Comparison of ENCODE assay signal across 16 cellular contexts in the genomic region with DNA sequence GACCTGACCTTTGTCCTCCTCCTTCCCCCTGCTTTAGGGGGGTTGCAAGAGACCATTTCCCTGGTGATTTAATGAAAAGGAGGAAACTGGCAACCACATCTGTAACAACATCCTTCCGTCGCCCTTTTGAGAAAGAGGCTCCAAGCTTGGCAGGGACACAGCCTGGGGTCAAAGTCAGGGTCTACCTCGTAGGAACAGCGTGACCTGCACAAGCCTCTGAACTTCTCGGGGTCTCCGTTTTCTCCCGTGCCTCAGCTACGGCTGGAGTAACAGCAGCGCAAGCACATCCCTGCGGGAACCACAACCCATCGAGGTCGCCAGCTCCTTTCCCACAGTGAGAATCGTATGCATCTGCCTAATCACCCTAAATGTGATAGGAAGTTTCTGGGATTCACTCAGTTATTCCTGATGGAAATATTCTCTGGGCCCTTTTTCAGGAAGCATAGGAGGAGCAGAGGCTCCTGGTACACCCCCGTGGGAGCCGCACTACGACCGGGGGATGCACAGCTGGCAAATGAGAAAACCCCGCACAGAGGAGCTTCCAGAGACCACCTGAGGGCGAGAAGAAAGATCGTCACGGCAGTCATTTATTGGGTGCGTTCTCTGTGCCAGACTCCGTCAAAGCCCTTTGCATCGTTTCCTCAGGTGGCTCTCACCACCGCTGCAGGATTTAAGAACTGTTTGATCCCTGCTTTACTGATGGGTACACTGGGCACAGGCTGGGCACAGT. TPM values are rescaled to one million over a fixed set of nuclear protein-coding genes. Genes with fewer than 3 reads are reported as not detected.
"Had no signal": no experiment of that assay in that cellular context is flagged by ENCODE, and none has a peak within 500 bp of the region (broad histone marks: within the 10 kb centered on the region; RNA-seq: fewer than 3 reads in every experiment).

No MANE protein-coding gene starts in this region.

- H3K4me1 Mint-ChIP-seq: central memory CD8-positive, alpha-beta T cell; stimulated activated naive B cell treated with anti-CD40 and anti-IgM and Interleukin-4, amounts not matched to agents 10 μg/mL and 1 μg/mL and 100 μg/mL, for 72 hours had no signal

- DNase-seq: activated CD4-positive, alpha-beta T cell treated with anti-CD3 and anti-CD28 coated beads, Interleukin-2, amount 50 U/mL, for 4 hours; activated gamma-delta T cell treated with Interleukin-2 at 50 U/mL for 16 hours; amniotic stem cell; gastrocnemius medialis; kidney; mammary epithelial cell; sigmoid colon; stimulated activated naive B cell treated with anti-CD40 and anti-IgM and Interleukin-4, amounts not matched to agents 10 μg/mL and 1 μg/mL and 100 μg/mL, for 72 hours had no signal

- H3K9me3 Mint-ChIP-seq: activated naive CD4-positive, alpha-beta T cell treated with anti-CD3 and anti-CD28 coated beads, Interleukin-2, amount 50 U/mL, for 72 hours; central memory CD8-positive, alpha-beta T cell; stimulated activated naive B cell treated with anti-CD40 and anti-IgM and Interleukin-4, amounts not matched to agents 10 μg/mL and 1 μg/mL and 100 μg/mL, for 72 hours had no signal

- H3K27ac ChIP-seq: body of pancreas, coronary artery, gastrocnemius medialis, left ventricle myocardium inferior, pancreas, sigmoid colon had no signal

- H3K4me3 Mint-ChIP-seq: central memory CD8-positive, alpha-beta T cell; stimulated activated naive B cell treated with anti-CD40 and anti-IgM and Interleukin-4, amounts not matched to agents 10 μg/mL and 1 μg/mL and 100 μg/mL, for 72 hours had no signal

- H3K27ac Mint-ChIP-seq: activated naive CD4-positive, alpha-beta T cell treated with anti-CD3 and anti-CD28 coated beads, Interleukin-2, amount 50 U/mL, for 72 hours; stimulated activated naive B cell treated with anti-CD40 and anti-IgM and Interleukin-4, amounts not matched to agents 10 μg/mL and 1 μg/mL and 100 μg/mL, for 72 hours had no signal

- H3K36me3 Mint-ChIP-seq: activated naive CD4-positive, alpha-beta T cell treated with anti-CD3 and anti-CD28 coated beads, Interleukin-2, amount 50 U/mL, for 72 hours; stimulated activated naive B cell treated with anti-CD40 and anti-IgM and Interleukin-4, amounts not matched to agents 10 μg/mL and 1 μg/mL and 100 μg/mL, for 72 hours had no signal

RNA-seq across cellular contexts. Expression of a gene that starts 24.7 kb away (rescaled TPM):
- total RNA-seq: activated CD8-positive, alpha-beta memory T cell treated with anti-CD3 and anti-CD28 coated beads for 36 hours; activated naive CD4-positive, alpha-beta T cell treated with anti-CD3 and anti-CD28 coated beads, Interleukin-2, amount 50 U/mL, for 72 hours; T-helper 1 cell treated with Interleukin-12 subunit alpha and Interleukin-12 subunit beta and Interleukin-4 antibody, amounts not matched to agents 30 ng/mL and 1 ng/mL, for 36 hours had no signal
